In genomic region chr2:65429799-65430514, GRCh38 we compare ENCODE assay signal across 8 cellular contexts. TPM values are rescaled to one million over a fixed set of nuclear protein-coding genes. Genes with fewer than 3 reads are reported as not detected.
DNase-seq lines count a peak whose midpoint lies in the region; ATAC-seq and TF ChIP-seq lines count a peak whose summit lies in the region.

No MANE protein-coding gene starts in this region.

- DNase-seq in activated CD4-positive, alpha-beta T cell treated with anti-CD3 and anti-CD28 coated beads, Interleukin-2, amount 10 ng/mL, durations not matched to agents 24 days and 14 days, result no peak
- no peak for DNase-seq in activated CD4-positive, alpha-beta T cell treated with anti-CD3 and anti-CD28 coated beads, Interleukin-2, amount 50 U/mL, for 1 hour
- no peak for DNase-seq in activated T-helper 2 cell treated with anti-CD3 and anti-CD28 coated beads, Interferon-gamma antibody, Interleukin-2, Interleukin-4, amounts not matched to agents 10 μg/mL and 5 μg/mL and 100 μg/mL, durations not matched to agents 14 hours and 24 hours and 36 hours (ENCODE audit: low spot score)
- DNase-seq in kidney epithelial cell (ENCODE audit: low read depth), result no peak
- DNase-seq in testis, result no peak
- DNase-seq in KBM-7, result no peak
- DNase-seq in kidney tubule cell (ENCODE audit: low spot score), result no peak

- H3K36me3 ChIP-seq in kidney epithelial cell (ENCODE audit: control insufficient read depth, insufficient read depth, low read length) (no peaks in the 10 kb centered on the region), testis (ENCODE audit: low read depth, missing control alignments) (no peaks in the 10 kb centered on the region)

- ATAC-seq in GM18505 (IDR thresholded peaks at IDR 0.05; ENCODE audit: unreplicated experiment), result no peak

- peaks cover 9% of the 10 kb centered on the region for H3K4me1 ChIP-seq in testis

- TF ChIP-seq POLR2A in testis (IDR thresholded peaks at IDR 0.05) (no peak), GM18505 (IDR thresholded peaks at IDR 0.05; ENCODE audit: borderline replicate concordance, extremely low read depth, insufficient read depth, insufficient read length) (no peak)

- 17 to 27% methylated on average over 15 to 16 of the region's 16 CpGs for WGBS in testis, 2 donors

- H3K9me3 Mint-ChIP-seq in activated CD4-positive, alpha-beta T cell treated with anti-CD3 and anti-CD28 coated beads, Interleukin-2, amount 10 ng/mL, durations not matched to agents 24 days and 14 days, result no peaks in the 10 kb centered on the region
- H3K9me3 Mint-ChIP-seq in activated T-helper 2 cell treated with anti-CD3 and anti-CD28 coated beads, Interferon-gamma antibody, Interleukin-2, Interleukin-4, amounts not matched to agents 10 μg/mL and 5 μg/mL and 100 μg/mL, durations not matched to agents 14 hours and 24 hours and 36 hours, result no peaks in the 10 kb centered on the region

- intact Hi-C loops in activated CD4-positive, alpha-beta T cell treated with anti-CD3 and anti-CD28 coated beads, Interleukin-2, amount 10 ng/mL, durations not matched to agents 24 days and 14 days (cut with micrococcal nuclease), result loop anchor here (1.0 to 5.0 kb wide), 5 partner anchors 13 to 443 kb away; partner anchors contain the start of genes CEP68, RAB1A and SLC1A4
- intact Hi-C loops in activated T-helper 2 cell treated with anti-CD3 and anti-CD28 coated beads, Interferon-gamma antibody, Interleukin-2, Interleukin-4, amounts not matched to agents 10 μg/mL and 5 μg/mL and 100 μg/mL, durations not matched to agents 14 hours and 24 hours and 36 hours (cut with micrococcal nuclease), result loop anchor here (1.0 to 10.0 kb wide), 8 partner anchors 13 to 445 kb away; partner anchors contain the start of genes ACTR2, CEP68, RAB1A and SLC1A4
- intact Hi-C loops in testis (cut with DNase I; ENCODE audit: low total_unique reads), result loop anchor here (5.0 kb wide), 1 partner anchor 168 kb away; no protein-coding TSS in a partner anchor

- peaks cover 27% of the 10 kb centered on the region for H3K27me3 Mint-ChIP-seq in activated CD4-positive, alpha-beta T cell treated with anti-CD3 and anti-CD28 coated beads, Interleukin-2, amount 10 ng/mL, durations not matched to agents 24 days and 14 days
- H3K27me3 Mint-ChIP-seq in activated T-helper 2 cell treated with anti-CD3 and anti-CD28 coated beads, Interferon-gamma antibody, Interleukin-2, Interleukin-4, amounts not matched to agents 10 μg/mL and 5 μg/mL and 100 μg/mL, durations not matched to agents 14 hours and 24 hours and 36 hours (ENCODE audit: low read depth), result peaks cover 44% of the 10 kb centered on the region

- H3K4me3 ChIP-seq in kidney epithelial cell (ENCODE audit: low read depth, low read length), result peak overlapping the region; percentile 84
- H3K4me3 ChIP-seq in testis, result peak overlapping the region; percentile 78 to 94

- H3K36me3 Mint-ChIP-seq in activated CD4-positive, alpha-beta T cell treated with anti-CD3 and anti-CD28 coated beads, Interleukin-2, amount 10 ng/mL, durations not matched to agents 24 days and 14 days (ENCODE audit: low read depth), result no peaks in the 10 kb centered on the region
- H3K36me3 Mint-ChIP-seq in activated T-helper 2 cell treated with anti-CD3 and anti-CD28 coated beads, Interferon-gamma antibody, Interleukin-2, Interleukin-4, amounts not matched to agents 10 μg/mL and 5 μg/mL and 100 μg/mL, durations not matched to agents 14 hours and 24 hours and 36 hours (ENCODE audit: low read depth), result no peaks in the 10 kb centered on the region

- peaks cover 17% of the 10 kb centered on the region for H3K4me1 Mint-ChIP-seq in activated CD4-positive, alpha-beta T cell treated with anti-CD3 and anti-CD28 coated beads, Interleukin-2, amount 10 ng/mL, durations not matched to agents 24 days and 14 days
- H3K4me1 Mint-ChIP-seq in activated T-helper 2 cell treated with anti-CD3 and anti-CD28 coated beads, Interferon-gamma antibody, Interleukin-2, Interleukin-4, amounts not matched to agents 10 μg/mL and 5 μg/mL and 100 μg/mL, durations not matched to agents 14 hours and 24 hours and 36 hours (ENCODE audit: low read depth), result peaks cover 5% of the 10 kb centered on the region

- TF ChIP-seq CTCF in kidney epithelial cell (IDR thresholded peaks at IDR 0.05; ENCODE audit: insufficient read depth, low read length, poor library complexity, severe bottlenecking), result no peak
- TF ChIP-seq CTCF in testis (IDR thresholded peaks at IDR 0.05), result no peak

- H3K4me3 Mint-ChIP-seq in activated CD4-positive, alpha-beta T cell treated with anti-CD3 and anti-CD28 coated beads, Interleukin-2, amount 10 ng/mL, durations not matched to agents 24 days and 14 days, result peak overlapping the region; percentile 97
- H3K4me3 Mint-ChIP-seq in activated T-helper 2 cell treated with anti-CD3 and anti-CD28 coated beads, Interferon-gamma antibody, Interleukin-2, Interleukin-4, amounts not matched to agents 10 μg/mL and 5 μg/mL and 100 μg/mL, durations not matched to agents 14 hours and 24 hours and 36 hours (ENCODE audit: low read depth), result peak overlapping the region; percentile 83

- H3K9me3 ChIP-seq in testis, result no peaks in the 10 kb centered on the region

- in situ Hi-C loops in KBM-7 (cut with MboI; ENCODE audit: low pct_unique_long_range_greater_than_20kb, low sequenced_read_pairs), result no loop called here

- no peaks in the 10 kb centered on the region for H3K27me3 ChIP-seq in kidney epithelial cell (ENCODE audit: control insufficient read depth, insufficient read depth, low read length)
- no peaks in the 10 kb centered on the region for H3K27me3 ChIP-seq in testis

- peak overlapping the region; percentile 82 for H3K27ac Mint-ChIP-seq in activated CD4-positive, alpha-beta T cell treated with anti-CD3 and anti-CD28 coated beads, Interleukin-2, amount 10 ng/mL, durations not matched to agents 24 days and 14 days
- H3K27ac Mint-ChIP-seq in activated T-helper 2 cell treated with anti-CD3 and anti-CD28 coated beads, Interferon-gamma antibody, Interleukin-2, Interleukin-4, amounts not matched to agents 10 μg/mL and 5 μg/mL and 100 μg/mL, durations not matched to agents 14 hours and 24 hours and 36 hours, result no peak overlapping the region

- H3K27ac ChIP-seq in testis, result peak overlapping the region in 1 of 2 donors; percentile 86

RNA-seq across cellular contexts. Expression of gene SPRED2, which starts 2.4 kb away (rescaled TPM):
- 7.7 and 9.2 TPM in 2 replicates for total RNA-seq in activated CD4-positive, alpha-beta T cell treated with anti-CD3 and anti-CD28 coated beads, Interleukin-2, amount 10 ng/mL, durations not matched to agents 24 days and 14 days
- total RNA-seq in activated T-helper 2 cell treated with anti-CD3 and anti-CD28 coated beads, Interferon-gamma antibody, Interleukin-2, Interleukin-4, amounts not matched to agents 10 μg/mL and 5 μg/mL and 100 μg/mL, durations not matched to agents 14 hours and 24 hours and 36 hours, result 7.9 and 8.4 TPM in 2 replicates
- total RNA-seq in kidney epithelial cell (18.4 and 19.3 TPM in 2 replicates), testis (10 to 100 TPM in 1 of 2 donors, 1 to 10 TPM in 1; 10.0 to 14.1 TPM)
- polyA plus RNA-seq in testis (ENCODE audit: insufficient read depth, low read depth, low replicate concordance), result 11.3 TPM
